In genomic region chr22:30262917-30263741, GRCh38 we compare ENCODE assay signal across 8 cellular contexts. TPM values are rescaled to one million over a fixed set of nuclear protein-coding genes. Genes with fewer than 3 reads are reported as not detected.
DNase-seq lines count a peak whose midpoint lies in the region; ATAC-seq and TF ChIP-seq lines count a peak whose summit lies in the region.

No MANE protein-coding gene starts in this region.

- peak; percentile 79 for DNase-seq in A673 (ENCODE audit: low spot score)
- DNase-seq in GM13977 (ENCODE audit: low spot score): peak; percentile 82
- DNase-seq in NOMO-1 treated with DMSO at 0.1 percent for 48 hours (lab: John Stamatoyannopoulos, UW; ENCODE audit: unreplicated experiment): peak; percentile 79
- peak; percentile 60 for DNase-seq in activated CD8-positive, alpha-beta memory T cell treated with anti-CD3 and anti-CD28 coated beads, Interleukin-2, amount 50 U/mL, for 24 hours (ENCODE audit: extremely low read depth)
- DNase-seq in epidermal melanocyte (ENCODE audit: insufficient read length, low spot score): peak; percentile 77
- peak; percentile 58 to 87 (median 70) for DNase-seq in naive thymus-derived CD4-positive, alpha-beta T cell
- DNase-seq in stimulated activated naive B cell treated with anti-CD40 and anti-IgM and Interleukin-4, amounts not matched to agents 10 μg/mL and 1 μg/mL and 100 μg/mL, for 72 hours: peak; percentile 59

- intact Hi-C loops in A673 (cut with micrococcal nuclease; ENCODE audit: unreplicated experiment): loop anchor here (1.0 to 2.0 kb wide), 2 partner anchors 24 to 124 kb away; partner anchors contain the start of gene RNF215
- intact Hi-C loops in naive thymus-derived CD4-positive, alpha-beta T cell (cut with micrococcal nuclease): loop anchor here (1.0 kb wide), 6 partner anchors 12 to 222 kb away; partner anchors contain the start of gene RNF215 (in 1 of the 2)

- H3K4me1 Mint-ChIP-seq in naive thymus-derived CD4-positive, alpha-beta T cell: peaks cover 21 to 57% (median 39%) of the 10 kb centered on the region in 7 donors
- peaks cover 30 to 61% of the 10 kb centered on the region in 2 donors for H3K4me1 Mint-ChIP-seq in stimulated activated naive B cell treated with anti-CD40 and anti-IgM and Interleukin-4, amounts not matched to agents 10 μg/mL and 1 μg/mL and 100 μg/mL, for 72 hours

- peak; percentile 28 for ATAC-seq in naive thymus-derived CD4-positive, alpha-beta T cell
- peak in 1 of 2 donors; percentile 18 for ATAC-seq in stimulated activated naive B cell treated with anti-CD40 and anti-IgM and Interleukin-4, amounts not matched to agents 10 μg/mL and 1 μg/mL and 100 μg/mL, for 72 hours (replicated peaks)
- no peak for ATAC-seq in GM21526 (IDR thresholded peaks at IDR 0.05; ENCODE audit: low FRiP score, unreplicated experiment)

- peaks cover 0 to 44% (median 0%) of the 10 kb centered on the region in 5 donors for H3K36me3 Mint-ChIP-seq in naive thymus-derived CD4-positive, alpha-beta T cell
- H3K36me3 Mint-ChIP-seq in stimulated activated naive B cell treated with anti-CD40 and anti-IgM and Interleukin-4, amounts not matched to agents 10 μg/mL and 1 μg/mL and 100 μg/mL, for 72 hours: peaks cover 1 to 13% of the 10 kb centered on the region in 2 donors

- peak; percentile 94 for TF ChIP-seq CTCF in A673 (conservative IDR thresholded peaks at IDR 0.05; ENCODE audit: low read depth, low read length)
- TF ChIP-seq CTCF in GM13977 (IDR thresholded peaks at IDR 0.05; ENCODE audit: extremely low read depth, insufficient read depth, missing control alignments): peak; percentile 88

- no peaks in the 10 kb centered on the region for H3K4me1 ChIP-seq in A673 (ENCODE audit: insufficient read depth, low read length, poor library complexity, severe bottlenecking)
- H3K4me1 ChIP-seq in naive thymus-derived CD4-positive, alpha-beta T cell (ENCODE audit: control insufficient read depth in 2 of 2, insufficient read depth in 2 of 2, low read length in 2 of 2): peaks cover 27 to 38% of the 10 kb centered on the region in 2 donors

- no peaks in the 10 kb centered on the region for H3K9me3 Mint-ChIP-seq in naive thymus-derived CD4-positive, alpha-beta T cell
- no peaks in the 10 kb centered on the region for H3K9me3 Mint-ChIP-seq in stimulated activated naive B cell treated with anti-CD40 and anti-IgM and Interleukin-4, amounts not matched to agents 10 μg/mL and 1 μg/mL and 100 μg/mL, for 72 hours

- BruUV-seq in A673 (replicated peaks; lab: Mats Ljungman, UMichigan): no TSS peak

- H3K4me3 Mint-ChIP-seq in naive thymus-derived CD4-positive, alpha-beta T cell: peak overlapping the region; percentile 32 to 94 (median 48)
- H3K4me3 Mint-ChIP-seq in stimulated activated naive B cell treated with anti-CD40 and anti-IgM and Interleukin-4, amounts not matched to agents 10 μg/mL and 1 μg/mL and 100 μg/mL, for 72 hours: peak overlapping the region; percentile 64 to 80

- H3K27me3 ChIP-seq in A673 (replicated peaks; ENCODE audit: insufficient read depth, low read depth, low read length, poor library complexity): no peaks in the 10 kb centered on the region
- no peaks in the 10 kb centered on the region for H3K27me3 ChIP-seq in naive thymus-derived CD4-positive, alpha-beta T cell (ENCODE audit: control insufficient read depth in 2 of 2, insufficient read depth in 2 of 2, low read length in 2 of 2)

- H3K36me3 ChIP-seq in A673 (ENCODE audit: insufficient read depth, low read length, poor library complexity, severe bottlenecking): no peaks in the 10 kb centered on the region
- H3K36me3 ChIP-seq in naive thymus-derived CD4-positive, alpha-beta T cell (ENCODE audit: control insufficient read depth in 2 of 3, insufficient read depth in 3 of 3, low read length in 3 of 3): no peaks in the 10 kb centered on the region

- no peaks in the 10 kb centered on the region for H3K9me3 ChIP-seq in A673 (ENCODE audit: low read depth, low read length, poor library complexity, severe bottlenecking)
- H3K9me3 ChIP-seq in naive thymus-derived CD4-positive, alpha-beta T cell (ENCODE audit: control insufficient read depth in 2 of 3, low read length in 3 of 3): no peaks in the 10 kb centered on the region

- CTCF ChIA-PET in A673 (lab: Charles Lee): interaction anchor here (0.6 kb wide), 1 partner anchor 19 kb away, joined by 5 read pairs; no protein-coding TSS in a partner anchor
- CTCF ChIA-PET in naive thymus-derived CD4-positive, alpha-beta T cell (lab: Charles Lee): interaction anchor here (0.6 to 5.5 kb wide), 12 partner anchors 13 to 162 kb away, joined by 3 to 85 read pairs (median 4); partner anchors contain the start of genes CASTOR1 and RNF215

- H3K27ac Mint-ChIP-seq in naive thymus-derived CD4-positive, alpha-beta T cell: peak overlapping the region in 8 of 9 donors; percentile 7 to 87 (median 68)
- H3K27ac Mint-ChIP-seq in stimulated activated naive B cell treated with anti-CD40 and anti-IgM and Interleukin-4, amounts not matched to agents 10 μg/mL and 1 μg/mL and 100 μg/mL, for 72 hours: peak overlapping the region; percentile 52

- POLR2A ChIA-PET in A673 (lab: Charles Lee; ENCODE audit: low non-redundant PET): no interaction called here
- POLR2A ChIA-PET in naive thymus-derived CD4-positive, alpha-beta T cell (lab: Charles Lee): interaction anchor here (0.7 to 2.4 kb wide), 5 partner anchors 13 to 123 kb away, joined by 3 to 7 read pairs (median 5); no protein-coding TSS in a partner anchor

- H3K27ac ChIP-seq in A673 (ENCODE audit: low read depth, low read length, poor library complexity, severe bottlenecking): no peak overlapping the region
- no peak overlapping the region for H3K27ac ChIP-seq in naive thymus-derived CD4-positive, alpha-beta T cell (ENCODE audit: low read depth, low read length)

- in situ Hi-C loops in GM13977 (cut with MboI; ENCODE audit: low pct_unique_long_range_greater_than_20kb, low sequenced_read_pairs, unreplicated experiment): loop anchor here (10.0 kb wide), 1 partner anchor 158 kb away; no protein-coding TSS in a partner anchor

- H3K27me3 Mint-ChIP-seq in naive thymus-derived CD4-positive, alpha-beta T cell: no peaks in the 10 kb centered on the region
- H3K27me3 Mint-ChIP-seq in stimulated activated naive B cell treated with anti-CD40 and anti-IgM and Interleukin-4, amounts not matched to agents 10 μg/mL and 1 μg/mL and 100 μg/mL, for 72 hours: peaks cover 4 to 7% of the 10 kb centered on the region in 2 donors

- no peak overlapping the region for H3K4me3 ChIP-seq in A673 (ENCODE audit: low read depth, low read length, poor library complexity, severe bottlenecking)
- no peak overlapping the region for H3K4me3 ChIP-seq in naive thymus-derived CD4-positive, alpha-beta T cell (ENCODE audit: low read length)

RNA-seq across cellular contexts. Expression of gene OSM, which starts 3.5 kb away (rescaled TPM):
- total RNA-seq in A673 (2021): not detected in 2 replicates
- total RNA-seq in naive thymus-derived CD4-positive, alpha-beta T cell: 100 to 1,000 TPM in 1 of 5 experiments, 10 to 100 TPM in 2, 1 to 10 TPM in 1, under 1 TPM in 1; 0.49 to 158 (median 46.0) TPM
- polyA plus RNA-seq in naive thymus-derived CD4-positive, alpha-beta T cell: 1 to 10 TPM; 2.0 to 6.3 TPM

RNA-seq across cellular contexts. Expression of gene LIF, which starts 16.6 kb away (rescaled TPM):
- 0.24 and 0.59 TPM in 2 replicates for total RNA-seq in A673 (2021)
- 100 to 1,000 TPM in 1 of 5 experiments, under 1 TPM in 2, not detected in 2; 0.64 to 260 (median 0.98) TPM for total RNA-seq in naive thymus-derived CD4-positive, alpha-beta T cell
- polyA plus RNA-seq in naive thymus-derived CD4-positive, alpha-beta T cell: not detected

RNA-seq across cellular contexts. Expression of gene CASTOR1, which starts 26.2 kb away (rescaled TPM):
- total RNA-seq in A673 (2021): 2.0 and 5.5 TPM in 2 replicates
- total RNA-seq in naive thymus-derived CD4-positive, alpha-beta T cell: 10 to 100 TPM; 12.4 to 21.3 (median 17.9) TPM
- polyA plus RNA-seq in naive thymus-derived CD4-positive, alpha-beta T cell: 10 to 100 TPM; 19.0 to 43.0 TPM
